ENCODE assay signal across 1 cellular context in genomic region chr6:169654590-169655391, GRCh38.
TF ChIP-seq lines count a peak whose summit lies in the region.

No MANE protein-coding gene starts in this region.

TF ChIP-seq in IMR-90, 13 proteins besides CTCF, POLR2A, EP300 and RAD21:
- TF ChIP-seq SMC3 (IDR thresholded peaks at IDR 0.05; ENCODE audit: low read depth, low read length) (peak; percentile 33; the same call in 1 of the 2 replicates), CEBPB (IDR thresholded peaks at IDR 0.05; ENCODE audit: low read depth, low read length) (no peak)
